ENCODE assay signal across 27 cellular contexts in genomic region chr10:3660753-3661152, GRCh38.
DNase-seq lines count a peak whose midpoint lies in the region; ATAC-seq and TF ChIP-seq lines count a peak whose summit lies in the region.
"Had no signal": no experiment of that assay in that cellular context is flagged by ENCODE, and none has a peak within 500 bp of the region (broad histone marks: within the 10 kb centered on the region; RNA-seq: fewer than 3 reads in every experiment).

No MANE protein-coding gene starts in this region.

- H3K27me3 ChIP-seq in transverse colon, result no peaks in the 10 kb centered on the region
- H3K27me3 ChIP-seq: BE2C had no signal

- H3K9me3 Mint-ChIP-seq in stimulated activated naive CD8-positive, alpha-beta T cell treated with anti-CD3 and anti-CD28 coated beads, Interleukin-15, amount 100 ng/mL, for 72 hours, result no peaks in the 10 kb centered on the region
- H3K9me3 Mint-ChIP-seq: HFFc6 had no signal

- intact Hi-C loops in transverse colon (cut with DNase I; ENCODE audit: low total_unique reads), result no loop called here

- no peak for TF ChIP-seq POLR2A in transverse colon (IDR thresholded peaks at IDR 0.05)

- no peak overlapping the region for H3K27ac Mint-ChIP-seq in stimulated activated naive CD8-positive, alpha-beta T cell treated with anti-CD3 and anti-CD28 coated beads, Interleukin-15, amount 100 ng/mL, for 72 hours
- H3K27ac Mint-ChIP-seq: CD8-positive, alpha-beta memory T cell; HFFc6 had no signal

- peak; percentile 30 for DNase-seq in activated CD4-positive, alpha-beta T cell treated with anti-CD3 and anti-CD28 coated beads for 48 hours
- DNase-seq in activated CD4-positive, alpha-beta T cell treated with anti-CD3 and anti-CD28 coated beads, Interleukin-2, amount 50 U/mL, for 4 hours, result no peak
- DNase-seq in stimulated activated naive CD8-positive, alpha-beta T cell treated with anti-CD3 and anti-CD28 coated beads, Interleukin-15, Interleukin-2, amounts not matched to agents 100 U/mL and 50 U/mL, for 24 hours, result no peak
- no peak for DNase-seq in stimulated activated naive CD8-positive, alpha-beta T cell treated with anti-CD3 and anti-CD28 coated beads, Interleukin-15, amount 100 ng/mL, for 72 hours
- DNase-seq in mesenteric fat pad (ENCODE audit: low spot score) (peak; percentile 43), transverse colon (no peak)
- DNase-seq: 8988T; ACHN; BE2C; CD8-positive, alpha-beta memory T cell; DMS153; DND-41; GOT3; HFFc6; KBM-7; MV-4-11; NCI-H1105 treated with DMSO at 0.1 percent for 48 hours; NCI-H1694; NCI-H2029 treated with DMSO at 0.1 percent for 48 hours; NCI-H446 treated with DMSO at 0.1 percent for 48 hours; NCI-H526; SHP77 had no signal

- no peak overlapping the region for H3K4me3 Mint-ChIP-seq in stimulated activated naive CD8-positive, alpha-beta T cell treated with anti-CD3 and anti-CD28 coated beads, Interleukin-15, amount 100 ng/mL, for 72 hours
- H3K4me3 Mint-ChIP-seq: CD14-positive monocyte; CD8-positive, alpha-beta memory T cell; HFFc6 had no signal

- WGBS in transverse colon (ENCODE audit: low coverage in 1 of 2), 2 donors, result 83% methylated on average over 6 of the region's 7 CpGs; no CpG with 5 or more reads in 1 of the 2 donors

- no peaks in the 10 kb centered on the region for H3K4me1 ChIP-seq in transverse colon
- H3K4me1 ChIP-seq: BE2C, HAP-1 had no signal

- H3K4me3 ChIP-seq in transverse colon, result no peak overlapping the region
- H3K4me3 ChIP-seq: HAP-1 had no signal

- peaks cover 7% of the 10 kb centered on the region for H3K27me3 Mint-ChIP-seq in stimulated activated naive CD8-positive, alpha-beta T cell treated with anti-CD3 and anti-CD28 coated beads, Interleukin-15, amount 100 ng/mL, for 72 hours

- peak; percentile 32 for ATAC-seq in stimulated activated naive CD8-positive, alpha-beta T cell treated with anti-CD3 and anti-CD28 coated beads, Interleukin-15, Interleukin-2, amounts not matched to agents 100 U/mL and 50 U/mL, for 24 hours
- ATAC-seq in stimulated activated naive CD8-positive, alpha-beta T cell treated with anti-CD3 and anti-CD28 coated beads, Interleukin-15, amount 100 ng/mL, for 72 hours, result no peak
- ATAC-seq in GM18858 (IDR thresholded peaks at IDR 0.05; ENCODE audit: unreplicated experiment), result no peak
- ATAC-seq: Panc1 had no signal

- no peak for TF ChIP-seq CTCF in transverse colon (IDR thresholded peaks at IDR 0.05)

- in situ Hi-C loops in transverse colon (cut with MboI; ENCODE audit: low pct_ligation_motif_present in 1 of 4, low pct_unique_long_range_greater_than_20kb in 1 of 4, low sequenced_read_pairs in 3 of 4), result no loop called here

- no peak for TF ChIP-seq EP300 in transverse colon (IDR thresholded peaks at IDR 0.05; ENCODE audit: low read depth)

- no peaks in the 10 kb centered on the region for H3K36me3 ChIP-seq in transverse colon
- H3K36me3 ChIP-seq: BE2C, HAP-1 had no signal

- peaks cover 7% of the 10 kb centered on the region for H3K4me1 Mint-ChIP-seq in stimulated activated naive CD8-positive, alpha-beta T cell treated with anti-CD3 and anti-CD28 coated beads, Interleukin-15, amount 100 ng/mL, for 72 hours

- H3K27ac ChIP-seq in transverse colon, result no peak overlapping the region
- H3K27ac ChIP-seq: RWPE1 had no signal

- H3K9me3 ChIP-seq in transverse colon, result no peaks in the 10 kb centered on the region
- H3K9me3 ChIP-seq: BE2C, HAP-1 had no signal

Comparison
In these comparisons a context has a peak if more than half of its experiments do, and no peak if none do; other contexts are left out.
1. DNase-seq: peak in activated CD4-positive, alpha-beta T cell treated with anti-CD3 and anti-CD28 coated beads for 48 hours (single experiment) and mesenteric fat pad (single experiment); none in activated CD4-positive, alpha-beta T cell treated with anti-CD3 and anti-CD28 coated beads, Interleukin-2, amount 50 U/mL, for 4 hours (0 of 2), stimulated activated naive CD8-positive, alpha-beta T cell treated with anti-CD3 and anti-CD28 coated beads, Interleukin-15, Interleukin-2, amounts not matched to agents 100 U/mL and 50 U/mL, for 24 hours (single experiment), stimulated activated naive CD8-positive, alpha-beta T cell treated with anti-CD3 and anti-CD28 coated beads, Interleukin-15, amount 100 ng/mL, for 72 hours (0 of 2) and transverse colon (single experiment).